ENCODE assay signal across 1 cellular context in genomic region chr7:71504697-71505441, GRCh38.
TF ChIP-seq lines count a peak whose summit lies in the region.

No MANE protein-coding gene starts in this region.

TF ChIP-seq in H1, 55 proteins besides CTCF, POLR2A, EP300 and RAD21:
- peak; percentile 78 for TF ChIP-seq KDM1A (IDR thresholded peaks at IDR 0.05; ENCODE audit: borderline replicate concordance, low read length)
- TF ChIP-seq EZH2 (IDR thresholded peaks at IDR 0.05; ENCODE audit: low read depth, low read length, severe bottlenecking) = no peak
- no peak for TF ChIP-seq KDM5A (IDR thresholded peaks at IDR 0.05; ENCODE audit: low read length)
- no peak for TF ChIP-seq GTF2F1 (IDR thresholded peaks at IDR 0.05; ENCODE audit: borderline replicate concordance, low read depth, low read length)
- no peak for TF ChIP-seq TBP (IDR thresholded peaks at IDR 0.05; ENCODE audit: low read depth, low read length)
TF ChIP-seq in H1: peak in this region for 1.
